18 cellular contexts compared by ENCODE assay signal in genomic region chr2:103402944-103403343, GRCh38.
A peak's percentile ranks its signal among the peaks of the same experiment; 100 is the strongest.
DNase-seq lines count a peak whose midpoint lies in the region; ATAC-seq, FAIRE-seq and TF ChIP-seq lines count a peak whose summit lies in the region.
"Had no signal": no experiment of that assay in that cellular context is flagged by ENCODE, and none has a peak within 500 bp of the region (broad histone marks: within the 10 kb centered on the region; RNA-seq: fewer than 3 reads in every experiment).

No MANE protein-coding gene starts in this region.

- FAIRE-seq in HepG2 (lab: Jason Lieb, UNC) (no peak), small intestine (lab: Jason Lieb, UNC) (no peak)
- FAIRE-seq: GM12878 had no signal

- H3K27ac ChIP-seq in HepG2 (ENCODE audit: extremely low read length, insufficient read depth, low read length) (no peak overlapping the region), right lobe of liver (no peak overlapping the region), iPS-20b (ENCODE audit: low read length) (no peak overlapping the region), small intestine (ENCODE audit: low read depth in 1 of 2, low read length in 1 of 2) (no peak overlapping the region)

- ATAC-seq in HepG2 (no peak), right lobe of liver (no peak), HG03139 (IDR thresholded peaks at IDR 0.05; ENCODE audit: unreplicated experiment) (no peak)
- ATAC-seq: GM12878 had no signal

- 2% methylated on average over 5 of the region's 5 CpGs for WGBS in HepG2 (ENCODE audit: low lambda C conversion rate)
- 54% methylated on average over 5 of the region's 5 CpGs for WGBS in right lobe of liver (ENCODE audit: insufficient coverage, low coverage, low lambda C conversion rate, missing lambda C conversion rate)
- WGBS in small intestine, 3 donors, result 56 to 73% (median 62%) methylated on average over 5 of the region's 5 CpGs

- H4K20me1 ChIP-seq in HepG2 (ENCODE audit: insufficient read depth, low read length), result no peaks in the 10 kb centered on the region

- no TSS peak for BruUV-seq in HepG2 (replicated peaks; lab: Mats Ljungman, UMichigan)

- DNase-seq in HepG2 (ENCODE audit: low spot score) (no peak), right lobe of liver (no peak), astrocyte of the hippocampus (ENCODE audit: low read depth, low spot score) (peak; percentile 17), inferior parietal cortex (ENCODE audit: extremely low spot score) (no peak), superior temporal gyrus (ENCODE audit: extremely low spot score) (no peak), small intestine (no peak)
- DNase-seq: C1 segment of cervical spinal cord, Caco-2, HCEC 1CT, KBM-7, NCI-H1105, NCI-H187, NCI-H446 treated with DMSO at 0.1 percent for 48 hours, NCI-H774, SHP77 treated with DMSO at 0.1 percent for 48 hours had no signal

- no peaks in the 10 kb centered on the region for H3K79me2 ChIP-seq in HepG2 (ENCODE audit: insufficient read depth, low read length)

- TF ChIP-seq EP300 in HepG2 (IDR thresholded peaks at IDR 0.05; ENCODE audit: low read depth in 2 of 2, low read length in 2 of 2) (no peak), HepG2 (CRISPR knock-in tag; IDR thresholded peaks at IDR 0.05; ENCODE audit: borderline replicate concordance) (no peak)

- TF ChIP-seq POLR2A in HepG2 (IDR thresholded peaks at IDR 0.05; ENCODE audit: insufficient read depth in 1 of 2, low read depth in 2 of 2, low read length in 2 of 2), result no peak
- TF ChIP-seq POLR2A in right lobe of liver (IDR thresholded peaks at IDR 0.05), result no peak

- H3K36me3 ChIP-seq in HepG2 (replicated peaks in 1 of 2; ENCODE audit: control insufficient read depth in 1 of 2, insufficient read depth in 2 of 2, low read length in 2 of 2) (no peaks in the 10 kb centered on the region), right lobe of liver (no peaks in the 10 kb centered on the region), iPS-20b (ENCODE audit: insufficient read depth, low read depth, low read length) (no peaks in the 10 kb centered on the region), small intestine (ENCODE audit: control insufficient read depth in 2 of 2, insufficient read depth in 2 of 2, low read length in 2 of 2) (no peaks in the 10 kb centered on the region)

- H3K27me3 ChIP-seq in HepG2 (ENCODE audit: control insufficient read depth in 1 of 2, insufficient read depth in 2 of 2, low read length in 2 of 2) (no peaks in the 10 kb centered on the region), right lobe of liver (no peaks in the 10 kb centered on the region), iPS-20b (ENCODE audit: insufficient read depth, low read length) (no peaks in the 10 kb centered on the region), small intestine (ENCODE audit: control insufficient read depth in 2 of 2, insufficient read depth in 2 of 2, low read length in 2 of 2) (no peaks in the 10 kb centered on the region)

- H3K4me2 ChIP-seq in HepG2 (ENCODE audit: low read depth, low read length), result no peak overlapping the region

- CTCF ChIA-PET in HepG2 (lab: Yijun Ruan, JAX; ENCODE audit: low intra/inter-chr PET ratio, low total read pairs), result no interaction called here

- in situ Hi-C loops in HepG2 (cut with HindIII; ENCODE audit: extremely low pct_ligation_motif_present, low pct_unique_long_range_greater_than_20kb), result no loop called here

- H3K4me1 ChIP-seq in HepG2 (ENCODE audit: insufficient read depth, low read length) (no peaks in the 10 kb centered on the region), right lobe of liver (no peaks in the 10 kb centered on the region), iPS-20b (ENCODE audit: insufficient read depth, low read length) (peaks cover 23% of the 10 kb centered on the region; the same call in 1 of the 2 replicates), small intestine (ENCODE audit: control insufficient read depth in 2 of 2, insufficient read depth in 1 of 2, low read depth in 1 of 2, low read length in 1 of 2) (no peaks in the 10 kb centered on the region)

- no peak for TF ChIP-seq RAD21 in HepG2 (CRISPR knock-in tag; IDR thresholded peaks at IDR 0.05)

- intact Hi-C loops in HepG2 (cut with micrococcal nuclease; ENCODE audit: unreplicated experiment) (no loop called here), right lobe of liver (cut with DNase I) (no loop called here)

- H3K4me3 ChIP-seq in HepG2 (replicated peaks in 1 of 3; ENCODE audit: insufficient read depth in 1 of 3, low read depth in 2 of 3, low read length in 3 of 3) (no peak overlapping the region), right lobe of liver (no peak overlapping the region), iPS-20b (ENCODE audit: low read length) (no peak overlapping the region), small intestine (ENCODE audit: low read depth in 1 of 2, low read length in 2 of 2) (no peak overlapping the region)
- H3K4me3 ChIP-seq: GM12878 had no signal

- H3K9me3 ChIP-seq in HepG2 (ENCODE audit: low read length), result no peaks in the 10 kb centered on the region
- no peaks in the 10 kb centered on the region for H3K9me3 ChIP-seq in right lobe of liver
- H3K9me3 ChIP-seq in iPS-20b (ENCODE audit: insufficient read depth, low read depth, low read length), result no peaks in the 10 kb centered on the region
- H3K9me3 ChIP-seq in small intestine (ENCODE audit: control insufficient read depth, low read depth), result no peaks in the 10 kb centered on the region
- H3K9me3 ChIP-seq: Caco-2 had no signal

- no peak overlapping the region for H2AFZ ChIP-seq in HepG2 (ENCODE audit: low read length)

- no peak overlapping the region for H3K9ac ChIP-seq in HepG2 (ENCODE audit: insufficient read depth, low read depth, low read length)
- peak overlapping the region; percentile 26; the same call in 1 of the 2 replicates for H3K9ac ChIP-seq in iPS-20b (ENCODE audit: low read depth, low read length)

- POLR2A ChIA-PET in HepG2 (lab: Yijun Ruan, JAX), result no interaction called here

- TF ChIP-seq CTCF in HepG2 (CRISPR knock-in tag; IDR thresholded peaks at IDR 0.05) (no peak), right lobe of liver (IDR thresholded peaks at IDR 0.05) (no peak)

TF ChIP-seq in HepG2, 621 proteins besides CTCF, POLR2A, EP300 and RAD21:
- TF ChIP-seq KDM5A (IDR thresholded peaks at IDR 0.05; ENCODE audit: borderline replicate concordance, low read length) (no peak), ZNF790 (CRISPR knock-in tag; IDR thresholded peaks at IDR 0.05; ENCODE audit: borderline replicate concordance) (no peak), TRAFD1 (CRISPR knock-in tag; IDR thresholded peaks at IDR 0.05; ENCODE audit: borderline replicate concordance) (no peak), ZBTB25 (CRISPR knock-in tag; IDR thresholded peaks at IDR 0.05) (no peak), ZNF207 (IDR thresholded peaks at IDR 0.05; ENCODE audit: borderline replicate concordance) (no peak), ZNF589 (CRISPR knock-in tag; conservative IDR thresholded peaks at IDR 0.05) (no peak), USF2 (IDR thresholded peaks at IDR 0.05; ENCODE audit: low read depth, low read length) (0 out of 2 replicates have a peak, but pooled peaks have one; percentile 12), USF2 (CRISPR knock-in tag; IDR thresholded peaks at IDR 0.05; ENCODE audit: borderline replicate concordance) (no peak), ZFAT (CRISPR knock-in tag; conservative IDR thresholded peaks at IDR 0.05) (no peak), CEBPB (IDR thresholded peaks at IDR 0.05; ENCODE audit: borderline replicate concordance, low read depth, low read length) (peak; percentile 65; the same call in 1 of the 2 replicates), ATF7 (IDR thresholded peaks at IDR 0.05) (peak; percentile 40; the same call in 1 of the 2 replicates), ATF7 (CRISPR knock-in tag; IDR thresholded peaks at IDR 0.05) (no peak), NFE2L2 (IDR thresholded peaks at IDR 0.05; ENCODE audit: low read length) (no peak), ZSCAN29 (CRISPR knock-in tag; conservative IDR thresholded peaks at IDR 0.05) (no peak)
